Comparison of ENCODE assay signal across 4 cellular contexts in genomic region chr3:13258986-13259514, GRCh38.
TF ChIP-seq lines count a peak whose summit lies in the region.

No MANE protein-coding gene starts in this region.

TF ChIP-seq in SK-N-SH, 30 proteins besides CTCF, POLR2A, EP300 and RAD21:
- TF ChIP-seq GATA2 (CRISPR knock-in tag; IDR thresholded peaks at IDR 0.05), result 0 out of 2 replicates have a peak, but pooled peaks have one; percentile 21
- no peak for TF ChIP-seq JUND (IDR thresholded peaks at IDR 0.05)

TF ChIP-seq in SK-N-SH treated with all-trans-retinoic acid at 6 μM for 48 hours, 23 proteins besides CTCF, POLR2A, EP300 and RAD21 (continues in another document):
- TF ChIP-seq ZC3H10 (CRISPR knock-in tag; IDR thresholded peaks at IDR 0.05), result no peak
- TF ChIP-seq ZFP3 (CRISPR knock-in tag; IDR thresholded peaks at IDR 0.05), result no peak
- TF ChIP-seq, protein P1, sequence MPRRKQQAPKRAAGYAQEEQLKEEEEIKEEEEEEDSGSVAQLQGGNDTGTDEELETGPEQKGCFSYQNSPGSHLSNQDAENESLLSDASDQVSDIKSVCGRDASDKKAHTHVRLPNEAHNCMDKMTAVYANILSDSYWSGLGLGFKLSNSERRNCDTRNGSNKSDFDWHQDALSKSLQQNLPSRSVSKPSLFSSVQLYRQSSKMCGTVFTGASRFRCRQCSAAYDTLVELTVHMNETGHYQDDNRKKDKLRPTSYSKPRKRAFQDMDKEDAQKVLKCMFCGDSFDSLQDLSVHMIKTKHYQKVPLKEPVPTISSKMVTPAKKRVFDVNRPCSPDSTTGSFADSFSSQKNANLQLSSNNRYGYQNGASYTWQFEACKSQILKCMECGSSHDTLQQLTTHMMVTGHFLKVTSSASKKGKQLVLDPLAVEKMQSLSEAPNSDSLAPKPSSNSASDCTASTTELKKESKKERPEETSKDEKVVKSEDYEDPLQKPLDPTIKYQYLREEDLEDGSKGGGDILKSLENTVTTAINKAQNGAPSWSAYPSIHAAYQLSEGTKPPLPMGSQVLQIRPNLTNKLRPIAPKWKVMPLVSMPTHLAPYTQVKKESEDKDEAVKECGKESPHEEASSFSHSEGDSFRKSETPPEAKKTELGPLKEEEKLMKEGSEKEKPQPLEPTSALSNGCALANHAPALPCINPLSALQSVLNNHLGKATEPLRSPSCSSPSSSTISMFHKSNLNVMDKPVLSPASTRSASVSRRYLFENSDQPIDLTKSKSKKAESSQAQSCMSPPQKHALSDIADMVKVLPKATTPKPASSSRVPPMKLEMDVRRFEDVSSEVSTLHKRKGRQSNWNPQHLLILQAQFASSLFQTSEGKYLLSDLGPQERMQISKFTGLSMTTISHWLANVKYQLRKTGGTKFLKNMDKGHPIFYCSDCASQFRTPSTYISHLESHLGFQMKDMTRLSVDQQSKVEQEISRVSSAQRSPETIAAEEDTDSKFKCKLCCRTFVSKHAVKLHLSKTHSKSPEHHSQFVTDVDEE (CRISPR knock-in tag; IDR thresholded peaks at IDR 0.05), result no peak
- no peak for TF ChIP-seq PATZ1 (CRISPR knock-in tag; IDR thresholded peaks at IDR 0.05; ENCODE audit: borderline replicate concordance)
- no peak for TF ChIP-seq ZFP30 (CRISPR knock-in tag; IDR thresholded peaks at IDR 0.05)
- TF ChIP-seq SNAI2 (CRISPR knock-in tag; IDR thresholded peaks at IDR 0.05), result no peak
- TF ChIP-seq OSR1 (CRISPR knock-in tag; IDR thresholded peaks at IDR 0.05), result no peak
- TF ChIP-seq ESRRG (CRISPR knock-in tag; IDR thresholded peaks at IDR 0.05), result no peak
- TF ChIP-seq, protein P2, sequence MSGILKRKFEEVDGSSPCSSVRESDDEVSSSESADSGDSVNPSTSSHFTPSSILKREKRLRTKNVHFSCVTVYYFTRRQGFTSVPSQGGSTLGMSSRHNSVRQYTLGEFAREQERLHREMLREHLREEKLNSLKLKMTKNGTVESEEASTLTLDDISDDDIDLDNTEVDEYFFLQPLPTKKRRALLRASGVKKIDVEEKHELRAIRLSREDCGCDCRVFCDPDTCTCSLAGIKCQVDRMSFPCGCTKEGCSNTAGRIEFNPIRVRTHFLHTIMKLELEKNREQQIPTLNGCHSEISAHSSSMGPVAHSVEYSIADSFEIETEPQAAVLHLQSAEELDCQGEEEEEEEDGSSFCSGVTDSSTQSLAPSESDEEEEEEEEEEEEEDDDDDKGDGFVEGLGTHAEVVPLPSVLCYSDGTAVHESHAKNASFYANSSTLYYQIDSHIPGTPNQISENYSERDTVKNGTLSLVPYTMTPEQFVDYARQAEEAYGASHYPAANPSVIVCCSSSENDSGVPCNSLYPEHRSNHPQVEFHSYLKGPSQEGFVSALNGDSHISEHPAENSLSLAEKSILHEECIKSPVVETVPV (CRISPR knock-in tag; IDR thresholded peaks at IDR 0.05), result no peak
- TF ChIP-seq ZNF8 (CRISPR knock-in tag; IDR thresholded peaks at IDR 0.05), result no peak
- no peak for TF ChIP-seq ISL1 (CRISPR knock-in tag; IDR thresholded peaks at IDR 0.05)
- TF ChIP-seq ARNTL (CRISPR knock-in tag; IDR thresholded peaks at IDR 0.05; ENCODE audit: borderline replicate concordance, low read depth), result no peak

TF ChIP-seq in HepG2, 621 proteins besides CTCF, POLR2A, EP300 and RAD21:
- no peak for TF ChIP-seq ZFX (CRISPR knock-in tag; IDR thresholded peaks at IDR 0.05; ENCODE audit: low read depth)
- TF ChIP-seq, protein P3, sequence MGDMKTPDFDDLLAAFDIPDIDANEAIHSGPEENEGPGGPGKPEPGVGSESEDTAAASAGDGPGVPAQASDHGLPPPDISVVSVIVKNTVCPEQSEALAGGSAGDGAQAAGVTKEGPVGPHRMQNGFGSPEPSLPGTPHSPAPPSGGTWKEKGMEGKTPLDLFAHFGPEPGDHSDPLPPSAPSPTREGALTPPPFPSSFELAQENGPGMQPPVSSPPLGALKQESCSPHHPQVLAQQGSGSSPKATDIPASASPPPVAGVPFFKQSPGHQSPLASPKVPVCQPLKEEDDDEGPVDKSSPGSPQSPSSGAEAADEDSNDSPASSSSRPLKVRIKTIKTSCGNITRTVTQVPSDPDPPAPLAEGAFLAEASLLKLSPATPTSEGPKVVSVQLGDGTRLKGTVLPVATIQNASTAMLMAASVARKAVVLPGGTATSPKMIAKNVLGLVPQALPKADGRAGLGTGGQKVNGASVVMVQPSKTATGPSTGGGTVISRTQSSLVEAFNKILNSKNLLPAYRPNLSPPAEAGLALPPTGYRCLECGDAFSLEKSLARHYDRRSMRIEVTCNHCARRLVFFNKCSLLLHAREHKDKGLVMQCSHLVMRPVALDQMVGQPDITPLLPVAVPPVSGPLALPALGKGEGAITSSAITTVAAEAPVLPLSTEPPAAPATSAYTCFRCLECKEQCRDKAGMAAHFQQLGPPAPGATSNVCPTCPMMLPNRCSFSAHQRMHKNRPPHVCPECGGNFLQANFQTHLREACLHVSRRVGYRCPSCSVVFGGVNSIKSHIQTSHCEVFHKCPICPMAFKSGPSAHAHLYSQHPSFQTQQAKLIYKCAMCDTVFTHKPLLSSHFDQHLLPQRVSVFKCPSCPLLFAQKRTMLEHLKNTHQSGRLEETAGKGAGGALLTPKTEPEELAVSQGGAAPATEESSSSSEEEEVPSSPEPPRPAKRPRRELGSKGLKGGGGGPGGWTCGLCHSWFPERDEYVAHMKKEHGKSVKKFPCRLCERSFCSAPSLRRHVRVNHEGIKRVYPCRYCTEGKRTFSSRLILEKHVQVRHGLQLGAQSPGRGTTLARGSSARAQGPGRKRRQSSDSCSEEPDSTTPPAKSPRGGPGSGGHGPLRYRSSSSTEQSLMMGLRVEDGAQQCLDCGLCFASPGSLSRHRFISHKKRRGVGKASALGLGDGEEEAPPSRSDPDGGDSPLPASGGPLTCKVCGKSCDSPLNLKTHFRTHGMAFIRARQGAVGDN (CRISPR knock-in tag; IDR thresholded peaks at IDR 0.05), result peak; percentile 21; the same call in 1 of the 2 replicates

TF ChIP-seq in H1, 55 proteins besides CTCF, POLR2A, EP300 and RAD21:
- TF ChIP-seq NRF1 (IDR thresholded peaks at IDR 0.05; ENCODE audit: low read depth, low read length) (no peak), SRF (IDR thresholded peaks at IDR 0.05; ENCODE audit: low read depth, low read length) (no peak), SIRT6 (IDR thresholded peaks at IDR 0.05; ENCODE audit: low read length) (no peak), CTBP2 (IDR thresholded peaks at IDR 0.05; ENCODE audit: borderline replicate concordance, insufficient read depth, insufficient read length, low read length) (no peak), ATF3 (IDR thresholded peaks at IDR 0.05; ENCODE audit: insufficient read depth, low read depth, low read length) (no peak), KDM4A (IDR thresholded peaks at IDR 0.05; ENCODE audit: low read depth, low read length, severe bottlenecking) (no peak), KDM5A (IDR thresholded peaks at IDR 0.05; ENCODE audit: low read length) (no peak), POU5F1 (IDR thresholded peaks at IDR 0.05; ENCODE audit: low read depth, low read length) (no peak), YY1 (IDR thresholded peaks at IDR 0.05; ENCODE audit: low read depth, low read length) (no peak), KDM1A (IDR thresholded peaks at IDR 0.05; ENCODE audit: borderline replicate concordance, low read length) (no peak), RFX5 (IDR thresholded peaks at IDR 0.05; ENCODE audit: borderline replicate concordance, low read depth, low read length) (no peak), CBX5 (IDR thresholded peaks at IDR 0.05; ENCODE audit: low read depth, low read length) (no peak), CEBPB (IDR thresholded peaks at IDR 0.05; ENCODE audit: low read depth, low read length) (no peak), RNF2 (IDR thresholded peaks at IDR 0.05; ENCODE audit: borderline replicate concordance, low read depth, low read length, missing control alignments, poor library complexity, severe bottlenecking) (no peak), SAP30 (IDR thresholded peaks at IDR 0.05; ENCODE audit: insufficient read depth, insufficient replicate concordance, low read length) (no peak), SIX5 (IDR thresholded peaks at IDR 0.05; ENCODE audit: low read depth, low read length) (no peak), GABPA (IDR thresholded peaks at IDR 0.05; ENCODE audit: borderline replicate concordance, insufficient read depth, low read length) (no peak), POLR2AphosphoS5 (IDR thresholded peaks at IDR 0.05; ENCODE audit: low read depth, low read length) (no peak)
- TF ChIP-seq, protein P4, sequence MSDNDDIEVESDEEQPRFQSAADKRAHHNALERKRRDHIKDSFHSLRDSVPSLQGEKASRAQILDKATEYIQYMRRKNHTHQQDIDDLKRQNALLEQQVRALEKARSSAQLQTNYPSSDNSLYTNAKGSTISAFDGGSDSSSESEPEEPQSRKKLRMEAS (IDR thresholded peaks at IDR 0.05), result no peak
- TF ChIP-seq, protein P5, sequence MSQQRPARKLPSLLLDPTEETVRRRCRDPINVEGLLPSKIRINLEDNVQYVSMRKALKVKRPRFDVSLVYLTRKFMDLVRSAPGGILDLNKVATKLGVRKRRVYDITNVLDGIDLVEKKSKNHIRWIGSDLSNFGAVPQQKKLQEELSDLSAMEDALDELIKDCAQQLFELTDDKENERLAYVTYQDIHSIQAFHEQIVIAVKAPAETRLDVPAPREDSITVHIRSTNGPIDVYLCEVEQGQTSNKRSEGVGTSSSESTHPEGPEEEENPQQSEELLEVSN (IDR thresholded peaks at IDR 0.05), result no peak
